8 cellular contexts compared by ENCODE assay signal in genomic region chr18:25896178-25896780, GRCh38.
DNase-seq lines count a peak whose midpoint lies in the region; ATAC-seq and TF ChIP-seq lines count a peak whose summit lies in the region.

No MANE protein-coding gene starts in this region.

- intact Hi-C loops in upper lobe of right lung (cut with DNase I): no loop called here

- DNase-seq in DMS53 (lab: John Stamatoyannopoulos, UW) (peak; percentile 73), NCI-H82 (lab: John Stamatoyannopoulos, UW) (peak; percentile 76), brain microvascular endothelial cell (peak; percentile 41), left kidney (ENCODE audit: low read depth, low spot score) (peak; percentile 69), upper lobe of right lung (no peak), NCI-H2107 treated with DMSO at 0.1 percent for 48 hours (lab: John Stamatoyannopoulos, UW; ENCODE audit: unreplicated experiment) (no peak)

- ATAC-seq in GM19043 (IDR thresholded peaks at IDR 0.05; ENCODE audit: low read depth, unreplicated experiment) (peak; percentile 71), HG03175 (IDR thresholded peaks at IDR 0.05; ENCODE audit: unreplicated experiment) (peak; percentile 79), upper lobe of right lung (peak; percentile 64)

- no peaks in the 10 kb centered on the region for H3K27me3 ChIP-seq in brain microvascular endothelial cell (replicated peaks)
- no peaks in the 10 kb centered on the region for H3K27me3 ChIP-seq in upper lobe of right lung

- H3K36me3 ChIP-seq in brain microvascular endothelial cell (replicated peaks) (no peaks in the 10 kb centered on the region), upper lobe of right lung (no peaks in the 10 kb centered on the region)

- TF ChIP-seq CTCF in brain microvascular endothelial cell (IDR thresholded peaks at IDR 0.05; ENCODE audit: low read depth, low read length, missing control alignments) (peak; percentile 87), upper lobe of right lung (IDR thresholded peaks at IDR 0.05) (peak; percentile 63)

- H3K9me3 ChIP-seq in upper lobe of right lung: no peaks in the 10 kb centered on the region

- H3K27ac ChIP-seq in brain microvascular endothelial cell: no peak overlapping the region
- no peak overlapping the region for H3K27ac ChIP-seq in upper lobe of right lung

- in situ Hi-C loops in brain microvascular endothelial cell (cut with HindIII; ENCODE audit: low pct_ligation_motif_present, low sequenced_read_pairs): no loop called here

- no peaks in the 10 kb centered on the region for H3K4me1 ChIP-seq in upper lobe of right lung

- H3K4me3 ChIP-seq in brain microvascular endothelial cell (ENCODE audit: low read depth, low read length) (no peak overlapping the region), upper lobe of right lung (no peak overlapping the region)

Comparison
In these comparisons a context has a peak if more than half of its experiments do, and no peak if none do; other contexts are left out.
1. DNase-seq: peak in DMS53 (single experiment), NCI-H82 (single experiment), brain microvascular endothelial cell (single experiment) and left kidney (single experiment); none in upper lobe of right lung (single experiment) and NCI-H2107 treated with DMSO at 0.1 percent for 48 hours (single experiment).
2. Peak in every context shown above with its lines, with median percentiles within 50 percentile points of each other: ATAC-seq.